4 cellular contexts compared by ENCODE assay signal in the genomic region with DNA sequence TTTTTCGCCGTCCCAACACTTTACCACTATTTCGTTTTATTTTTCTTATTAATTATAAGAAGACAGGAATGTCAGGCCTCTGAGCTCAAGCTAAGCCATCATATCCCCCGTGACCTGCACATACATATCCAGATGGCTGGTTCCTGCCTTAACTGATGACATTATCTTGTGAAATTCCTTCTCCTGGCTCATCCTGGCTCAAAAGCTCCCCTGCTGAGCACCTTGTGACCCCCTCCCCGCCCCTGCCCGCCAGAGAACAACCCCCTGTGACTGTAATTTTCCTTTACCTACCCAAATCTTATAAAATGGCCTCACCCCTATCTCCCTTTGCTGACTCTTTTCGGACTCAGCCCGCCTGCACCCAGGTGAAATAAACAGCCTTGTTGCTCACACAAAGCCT.
A peak's percentile ranks its signal among the peaks of the same experiment; 100 is the strongest.
DNase-seq lines count a peak whose midpoint lies in the region; TF ChIP-seq lines count a peak whose summit lies in the region.
"Not testable (repeated sequence)": the region's sequence is repeated elsewhere in the genome, so short reads cannot be mapped to it uniquely, and the experiment has no call there.

No MANE protein-coding gene starts in this region.

- H3K27me3 Mint-ChIP-seq in endodermal cell (ENCODE audit: insufficient read depth): not testable (repeated sequence)

- H3K36me3 ChIP-seq in ES-I3 (ENCODE audit: insufficient read depth, low read length): peaks cover 27% of the 10 kb centered on the region
- not testable (repeated sequence) for H3K36me3 ChIP-seq in HUES48 (ENCODE audit: control insufficient read depth, insufficient read depth, low read length)
- peaks cover 48% of the 10 kb centered on the region for H3K36me3 ChIP-seq in endodermal cell (ENCODE audit: control insufficient read depth, insufficient read depth, low read length)

- peak overlapping the region; percentile 28 for H3K27ac ChIP-seq in HUES48 (ENCODE audit: low read depth, low read length)
- H3K27ac ChIP-seq in endodermal cell (ENCODE audit: low read depth, low read length): not testable (repeated sequence)

- WGBS in endodermal cell (ENCODE audit: insufficient coverage in 1 of 2, insufficient read length in 1 of 2), 2 experiments: 25 to 28% methylated on average over 2 to 8 of the region's 8 CpGs

- peaks cover 34% of the 10 kb centered on the region for H3K4me1 Mint-ChIP-seq in endodermal cell

- H3K9me3 ChIP-seq in ES-I3 (ENCODE audit: control insufficient read depth, insufficient read depth, low read length); HUES48 (ENCODE audit: control insufficient read depth, insufficient read depth, low read length); endodermal cell (ENCODE audit: control insufficient read depth, low read length): not testable (repeated sequence)

- H3K36me3 Mint-ChIP-seq in endodermal cell (ENCODE audit: low read depth): peaks cover 30% of the 10 kb centered on the region

- H3K4me3 ChIP-seq in HUES48 (ENCODE audit: low read depth, low read length): not testable (repeated sequence)
- H3K4me3 ChIP-seq in endodermal cell (ENCODE audit: low read length): peak overlapping the region; percentile 94

- not testable (repeated sequence) for H3K9me3 Mint-ChIP-seq in endodermal cell

- H3K9ac ChIP-seq in ES-I3 (ENCODE audit: low read depth, low read length): peak overlapping the region; percentile 67
- H3K9ac ChIP-seq in HUES48 (ENCODE audit: low read depth, low read length): not testable (repeated sequence)
- peak overlapping the region; percentile 79 for H3K9ac ChIP-seq in endodermal cell (ENCODE audit: extremely low read depth, low read length, poor library complexity, severe bottlenecking)

- TF ChIP-seq CTCF in endodermal cell (conservative IDR thresholded peaks at IDR 0.05): not testable (repeated sequence)

- not testable (repeated sequence) for H3K27me3 ChIP-seq in HUES48 (ENCODE audit: control insufficient read depth, insufficient read depth, low read length); endodermal cell (ENCODE audit: control insufficient read depth, insufficient read depth, low read length, poor library complexity, severe bottlenecking)

- not testable (repeated sequence) for H3K27ac Mint-ChIP-seq in endodermal cell

- DNase-seq in NCI-H748 (lab: John Stamatoyannopoulos, UW; ENCODE audit: unreplicated experiment) (peak; percentile 11), endodermal cell (peak; percentile 61)

- H3K4me1 ChIP-seq in ES-I3 (ENCODE audit: insufficient read depth, low read length): peaks cover 23% of the 10 kb centered on the region
- H3K4me1 ChIP-seq in HUES48 (ENCODE audit: control insufficient read depth, insufficient read depth, low read length): peaks cover 28% of the 10 kb centered on the region
- peaks cover 15% of the 10 kb centered on the region for H3K4me1 ChIP-seq in endodermal cell (ENCODE audit: control insufficient read depth, insufficient read depth, low read length)

- H3K4me3 Mint-ChIP-seq in endodermal cell: not testable (repeated sequence)
